Comparison of ENCODE assay signal across 8 cellular contexts in the genomic region with DNA sequence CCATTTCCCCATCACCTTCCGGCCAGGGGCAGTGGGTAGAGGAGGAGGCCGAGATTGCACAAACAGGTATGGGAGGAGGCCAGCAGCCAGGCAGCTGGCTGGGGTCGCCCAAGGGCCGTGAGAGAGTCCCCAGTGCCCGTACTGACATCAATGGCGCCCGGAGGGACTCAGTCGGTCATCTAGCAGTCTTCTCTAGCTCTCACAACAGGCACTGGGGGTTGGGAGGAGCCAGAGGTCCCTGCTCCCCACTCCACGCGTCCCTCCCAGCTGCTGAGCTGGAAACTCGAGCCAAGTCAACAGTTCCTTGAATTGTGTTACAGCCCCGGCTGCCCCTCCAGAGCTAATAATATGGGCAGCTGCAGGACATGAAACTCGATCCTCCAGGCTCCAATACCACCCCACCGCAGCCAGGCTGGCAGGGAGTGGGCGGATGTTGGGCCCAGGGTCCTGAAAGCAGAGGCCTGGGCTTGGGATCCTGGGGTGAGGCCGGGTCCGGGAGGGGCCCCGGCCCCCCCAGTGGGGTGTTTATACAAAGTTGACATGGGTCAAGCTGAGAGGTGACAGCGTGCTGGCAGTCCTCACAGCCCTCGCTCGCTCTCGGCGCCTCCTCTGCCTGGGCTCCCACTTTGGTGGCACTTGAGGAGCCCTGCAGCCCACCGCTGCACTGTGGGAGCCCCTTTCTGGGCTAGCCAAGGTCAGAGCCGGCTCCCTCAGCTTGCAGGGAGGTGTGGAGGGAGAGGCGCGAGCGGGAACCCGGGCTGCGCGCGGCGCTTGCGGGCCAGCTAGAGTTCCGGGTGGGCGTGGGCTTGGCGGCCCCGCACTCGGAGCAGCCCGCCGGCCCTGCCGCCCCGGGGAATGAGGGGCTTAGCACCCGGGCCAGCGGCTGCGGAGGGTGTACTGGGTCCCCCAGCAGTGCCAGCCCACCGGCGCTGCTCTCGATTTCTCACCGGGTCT. TPM values are rescaled to one million over a fixed set of nuclear protein-coding genes. Genes with fewer than 3 reads are reported as not detected.
DNase-seq lines count a peak whose midpoint lies in the region; ATAC-seq, FAIRE-seq and TF ChIP-seq lines count a peak whose summit lies in the region.
"Not testable (repeated sequence)": the region's sequence is repeated elsewhere in the genome, so short reads cannot be mapped to it uniquely, and the experiment has no call there.

No MANE protein-coding gene starts in this region.

- intact Hi-C loops in K562 (cut with micrococcal nuclease) = loop anchor here (5.0 kb wide), 1 partner anchor 263 kb away; no protein-coding TSS in a partner anchor

- DNase-seq in DMS79 (lab: John Stamatoyannopoulos, UW) (peak; percentile 57), NCI-H2081 (lab: John Stamatoyannopoulos, UW) (peak; percentile 77 to 93), fibroblast of gingiva (ENCODE audit: low read depth) (peak; percentile 72), left lobe of liver (ENCODE audit: low spot score) (peak; percentile 55)
- DNase-seq in RWPE2 (ENCODE audit: low spot score); K562 (ENCODE audit: extremely low read depth in 1 of 4, low spot score in 3 of 4): not testable (repeated sequence)

- not testable (repeated sequence) for TF ChIP-seq EP300 in K562 (IDR thresholded peaks at IDR 0.05; ENCODE audit: low read length)

- not testable (repeated sequence) for H3K36me3 ChIP-seq in RWPE2 (ENCODE audit: low read depth); K562 (ENCODE audit: control insufficient read depth, insufficient read depth, low read length); parathyroid adenoma (ENCODE audit: control insufficient read depth, insufficient read depth, low read length)

- WGBS in K562 (ENCODE audit: insufficient coverage, low coverage, missing lambda C conversion rate) = 90% methylated on average over 40 of the region's 50 CpGs

- in situ Hi-C loops in K562 (cut with MboI) = loop anchor here (5.0 to 25.0 kb wide), 2 partner anchors 103 to 1013 kb away; partner anchors contain the start of gene SLC29A3

- H3K4me1 ChIP-seq in RWPE2 (ENCODE audit: insufficient read depth, poor library complexity, severe bottlenecking) (peaks cover 57% of the 10 kb centered on the region), K562 (replicated peaks in 1 of 2; ENCODE audit: control insufficient read depth in 2 of 2, insufficient read depth in 2 of 2, low read length in 2 of 2) (peaks cover 45 to 63% of the 10 kb centered on the region in 2 experiments), parathyroid adenoma (peaks cover 28% of the 10 kb centered on the region)

- peak overlapping the region; percentile 20 to 63; a peak in 3 of 4 replicates for H3K9ac ChIP-seq in K562 (ENCODE audit: insufficient read depth in 1 of 2, low read depth in 2 of 2, low read length in 2 of 2)
- not testable (repeated sequence) for H3K9ac ChIP-seq in parathyroid adenoma

- not testable (repeated sequence) for H4K20me1 ChIP-seq in K562 (replicated peaks; ENCODE audit: control insufficient read depth, insufficient read depth, low read length)

- TF ChIP-seq CTCF in RWPE2 (IDR thresholded peaks at IDR 0.05; ENCODE audit: poor library complexity, severe bottlenecking); K562 (IDR thresholded peaks at IDR 0.05 in 2 of 3, conservative IDR thresholded peaks at IDR 0.05 in 1 of 3; ENCODE audit: insufficient read depth in 2 of 3, low read depth in 1 of 3, low read length in 3 of 3); parathyroid adenoma (IDR thresholded peaks at IDR 0.05): not testable (repeated sequence)

- not testable (repeated sequence) for H3K4me3 ChIP-seq in RWPE2 (ENCODE audit: severe bottlenecking); K562
- peak overlapping the region; percentile 20 for H3K4me3 ChIP-seq in parathyroid adenoma (ENCODE audit: low read depth, low read length)

- CTCF ChIA-PET in K562 (lab: Yijun Ruan, JAX; ENCODE audit: low intra/inter-chr PET ratio) = not testable (repeated sequence)

- H3K27ac ChIP-seq in RWPE2 (ENCODE audit: poor library complexity, severe bottlenecking) = peak overlapping the region; percentile 99
- H3K27ac ChIP-seq in K562 (ENCODE audit: extremely low read depth, low read depth, low read length) = peak overlapping the region; percentile 30; the same call in 1 of the 3 replicates
- H3K27ac ChIP-seq in parathyroid adenoma = peak overlapping the region; percentile 66
- H3K27ac ChIP-seq in temporal lobe (ENCODE audit: low read depth, low read length) = peak overlapping the region; percentile 97

- H2AFZ ChIP-seq in K562 (ENCODE audit: low read depth, low read length) (peak overlapping the region; percentile 34; the same call in 1 of the 2 replicates), parathyroid adenoma (peak overlapping the region; percentile 82)

- not testable (repeated sequence) for ATAC-seq in RWPE2 (ENCODE audit: low read depth); K562
- ATAC-seq in left lobe of liver = peak; percentile 3

- not testable (repeated sequence) for H3K27me3 ChIP-seq in RWPE2 (ENCODE audit: insufficient read depth, poor library complexity, severe bottlenecking); K562 (ENCODE audit: control insufficient read depth in 2 of 2, insufficient read depth in 2 of 2, low read length in 2 of 2); parathyroid adenoma (ENCODE audit: control insufficient read depth, insufficient read depth, low read length)

- not testable (repeated sequence) for H3K79me2 ChIP-seq in K562 (ENCODE audit: control insufficient read depth, insufficient read depth, low read length); parathyroid adenoma

- TF ChIP-seq RAD21 in K562 (CRISPR knock-in tag; conservative IDR thresholded peaks at IDR 0.05 in 1 of 2, IDR thresholded peaks at IDR 0.05 in 1 of 2) = not testable (repeated sequence)

- H3K9me1 ChIP-seq in K562 (ENCODE audit: control insufficient read depth, insufficient read depth, low read length) = not testable (repeated sequence)

- BruUV-seq in K562 (replicated peaks; lab: Mats Ljungman, UMichigan) = not testable (repeated sequence)

- not testable (repeated sequence) for TF ChIP-seq POLR2A in K562 (conservative IDR thresholded peaks at IDR 0.05)

- H3K4me2 ChIP-seq in K562 (ENCODE audit: insufficient read depth, low read length) = not testable (repeated sequence)
- H3K4me2 ChIP-seq in parathyroid adenoma (ENCODE audit: low read length) = peak overlapping the region; percentile 40

- POLR2A ChIA-PET in K562 (lab: Yijun Ruan, JAX) = interaction anchor here (0.6 to 13.1 kb wide), 6 partner anchors 9 to 915 kb away, joined by 3 to 197 read pairs (median 4); partner anchors contain the start of gene DDIT4

- FAIRE-seq in K562 (lab: Jason Lieb, UNC) = not testable (repeated sequence)

- not testable (repeated sequence) for H3K9me3 ChIP-seq in RWPE2 (ENCODE audit: severe bottlenecking); K562 (replicated peaks; ENCODE audit: control insufficient read depth, insufficient read depth, low read depth, low read length); parathyroid adenoma (ENCODE audit: control insufficient read depth, low read length)

RNA-seq across cellular contexts. Expression of gene DNAJB12, which starts 29.2 kb away (rescaled TPM):
- 37.8 and 67.4 TPM in 2 replicates for total RNA-seq in K562 (2011; cell fraction: chromatin; rRNA removed; ENCODE audit: low replicate concordance)
- 41.7 and 47.7 TPM in 2 replicates for total RNA-seq in K562 (2011; cell fraction: nucleolus; rRNA removed)
- 40.8 and 49.2 TPM in 2 replicates for total RNA-seq in K562 (2011; cell fraction: nucleoplasm; rRNA removed)
- total RNA-seq in K562 (2014; rRNA removed) (22.1 and 30.2 TPM in 2 replicates), K562 (2014; rRNA removed; fragmentation: Illumina TruSeq; extraction: Trizol) (12.9 and 15.1 TPM in 2 replicates), K562 (2015; rRNA removed; fragmentation: Illumina TruSeq; extraction: Trizol) (20.5 and 22.0 TPM in 2 replicates), K562 (2021) (31.0 and 31.5 TPM in 2 replicates), left lobe of liver (20.4 TPM), temporal lobe (13.0 TPM)
- polyA plus RNA-seq in K562 (2011; rRNA removed) (10.2 and 13.3 TPM in 2 replicates), K562 (2014; fragmentation: Illumina TruSeq; extraction: Trizol) (24.1 and 26.2 TPM in 2 replicates), K562 (2014; fragmentation: Nextera tagmentation; extraction: Ambion mirVana) (1 to 10 TPM; 3.5 to 4.7 TPM), K562 (2014; rRNA removed) (18.4 and 20.3 TPM in 2 replicates)
- polyA plus RNA-seq in K562 (2011; cell fraction: cytosol; rRNA removed) = 12.4 and 17.8 TPM in 2 replicates
- polyA plus RNA-seq in K562 (2011; cell fraction: nucleus; rRNA removed) = 27.1 and 42.9 TPM in 2 replicates
- polyA plus RNA-seq in K562 (2012) = 21.6 and 29.2 TPM in 2 replicates
- polyA minus RNA-seq in K562 (2011; rRNA and poly(A)+ RNA removed) = 7.6 and 8.6 TPM in 2 replicates
- 11.4 and 13.2 TPM in 2 replicates for polyA minus RNA-seq in K562 (2011; cell fraction: cytosol; rRNA and poly(A)+ RNA removed)
- polyA minus RNA-seq in K562 (2011; cell fraction: nucleus; rRNA and poly(A)+ RNA removed) = 14.1 and 15.7 TPM in 2 replicates

RNA-seq across cellular contexts. Expression of gene DDIT4, which starts 51.8 kb away (rescaled TPM):
- 185 and 371 TPM in 2 replicates for total RNA-seq in K562 (2011; cell fraction: chromatin; rRNA removed; ENCODE audit: low replicate concordance)
- total RNA-seq in K562 (2011; cell fraction: nucleolus; rRNA removed) = 455 and 610 TPM in 2 replicates
- total RNA-seq in K562 (2011; cell fraction: nucleoplasm; rRNA removed) = 314 and 392 TPM in 2 replicates
- total RNA-seq in K562 (2014; rRNA removed) (593 and 675 TPM in 2 replicates), K562 (2014; rRNA removed; fragmentation: Illumina TruSeq; extraction: Trizol) (159 and 200 TPM in 2 replicates), K562 (2015; rRNA removed; fragmentation: Illumina TruSeq; extraction: Trizol) (13.2 and 14.7 TPM in 2 replicates), K562 (2021) (453 and 674 TPM in 2 replicates), left lobe of liver (162 TPM), temporal lobe (20.4 TPM)
- polyA plus RNA-seq in K562 (2011; rRNA removed) (228 and 529 TPM in 2 replicates), K562 (2014; fragmentation: Illumina TruSeq; extraction: Trizol) (107 and 370 TPM in 2 replicates), K562 (2014; fragmentation: Nextera tagmentation; extraction: Ambion mirVana) (10 to 100 TPM in 1 of 2 experiments, 1 to 10 TPM in 1; 8.2 to 12.3 TPM), K562 (2014; rRNA removed) (362 and 564 TPM in 2 replicates)
- polyA plus RNA-seq in K562 (2011; cell fraction: cytosol; rRNA removed) = 345 and 451 TPM in 2 replicates
- polyA plus RNA-seq in K562 (2011; cell fraction: nucleus; rRNA removed) = 384 and 450 TPM in 2 replicates
- polyA plus RNA-seq in K562 (2012) = 184 and 695 TPM in 2 replicates
- 156 and 267 TPM in 2 replicates for polyA minus RNA-seq in K562 (2011; rRNA and poly(A)+ RNA removed)
- polyA minus RNA-seq in K562 (2011; cell fraction: cytosol; rRNA and poly(A)+ RNA removed) = 180 and 395 TPM in 2 replicates
- polyA minus RNA-seq in K562 (2011; cell fraction: nucleus; rRNA and poly(A)+ RNA removed) = 272 and 555 TPM in 2 replicates

Comparison
In these comparisons a context has a peak if more than half of its experiments do, and no peak if none do; other contexts are left out.
1. H3K27ac ChIP-seq: peak in every context shown above with its lines; median percentile 99 in RWPE2; 97 in temporal lobe; 66 in parathyroid adenoma; 30 in K562.